1 cellular context compared by ENCODE assay signal in the genomic region with DNA sequence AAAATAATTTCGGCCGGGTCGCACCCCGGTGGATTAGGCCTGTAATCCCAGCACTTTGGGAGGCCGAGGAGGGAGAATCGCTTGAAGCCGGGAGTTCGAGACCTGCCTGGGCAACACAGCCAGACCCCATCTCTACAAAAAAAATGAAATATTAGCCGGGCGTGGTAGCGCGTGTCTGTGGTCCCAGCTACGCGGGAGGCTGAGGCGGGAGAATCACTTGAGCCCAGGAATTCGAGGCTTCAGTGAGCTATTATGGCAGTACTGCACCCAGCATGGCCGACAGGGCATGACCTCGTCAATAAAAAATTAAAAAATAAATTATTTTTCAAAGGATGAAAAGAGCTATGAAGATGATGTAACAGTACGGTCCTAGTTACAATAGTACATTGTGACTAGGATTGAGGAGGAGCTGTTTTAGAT.
TF ChIP-seq lines count a peak whose summit lies in the region.

No MANE protein-coding gene starts in this region.

TF ChIP-seq in K562, 482 proteins besides CTCF, POLR2A, EP300 and RAD21 (continues in another document):
- TF ChIP-seq KDM2B (CRISPR knock-in tag; IDR thresholded peaks at IDR 0.05) (no peak), CCNT2 (IDR thresholded peaks at IDR 0.05; ENCODE audit: borderline replicate concordance, extremely low read depth, insufficient read length, low read depth, low read length) (no peak), ZNF197 (CRISPR knock-in tag; IDR thresholded peaks at IDR 0.05; ENCODE audit: low read depth) (no peak), ILF3 (IDR thresholded peaks at IDR 0.05; ENCODE audit: borderline replicate concordance) (no peak), ZNF124 (CRISPR knock-in tag; IDR thresholded peaks at IDR 0.05) (no peak), ZBED1 (IDR thresholded peaks at IDR 0.05) (no peak), ETV1 (tag; conservative IDR thresholded peaks at IDR 0.05; ENCODE audit: low read depth) (no peak), CEBPG (CRISPR knock-in tag; IDR thresholded peaks at IDR 0.05) (no peak), CEBPG (tag; conservative IDR thresholded peaks at IDR 0.05 in 1 of 2, IDR thresholded peaks at IDR 0.05 in 1 of 2) (peak; percentile 37 to 48; a peak in 2 of 4 replicates), NEUROD1 (IDR thresholded peaks at IDR 0.05; ENCODE audit: borderline replicate concordance, low read depth, low read length, partially characterized antibody) (no peak), CBX2 (IDR thresholded peaks at IDR 0.05; ENCODE audit: insufficient read depth, low read length, poor library complexity, severe bottlenecking) (no peak), MTF1 (CRISPR knock-in tag; IDR thresholded peaks at IDR 0.05; ENCODE audit: borderline replicate concordance) (no peak), ZNF133 (CRISPR knock-in tag; IDR thresholded peaks at IDR 0.05) (no peak), TCFL5 (CRISPR knock-in tag; conservative IDR thresholded peaks at IDR 0.05) (no peak), MTA1 (IDR thresholded peaks at IDR 0.05; ENCODE audit: borderline replicate concordance) (no peak), PHB (CRISPR knock-in tag; IDR thresholded peaks at IDR 0.05) (no peak), NR1H2 (CRISPR knock-in tag; IDR thresholded peaks at IDR 0.05) (no peak), ASH1L (IDR thresholded peaks at IDR 0.05; ENCODE audit: borderline replicate concordance, low read depth, partially characterized antibody) (no peak), ZNF311 (CRISPR knock-in tag; IDR thresholded peaks at IDR 0.05) (no peak), IFI16 (CRISPR knock-in tag; IDR thresholded peaks at IDR 0.05) (no peak), CBFA2T2 (conservative IDR thresholded peaks at IDR 0.05) (no peak), POLR2AphosphoS2 (IDR thresholded peaks at IDR 0.05; ENCODE audit: low read length) (no peak), ARNT (IDR thresholded peaks at IDR 0.05) (no peak), NFIX (CRISPR knock-in tag; IDR thresholded peaks at IDR 0.05; ENCODE audit: low read depth) (no peak), SRSF3 (IDR thresholded peaks at IDR 0.05; ENCODE audit: insufficient read depth, low read length) (no peak), SRSF7 (optimal IDR thresholded peaks at IDR 0.05; ENCODE audit: low read depth, low read length) (no peak), YBX1 (IDR thresholded peaks at IDR 0.05) (no peak), MYC (IDR thresholded peaks at IDR 0.05; ENCODE audit: low read depth, low read length) (no peak), MYC (CRISPR knock-in tag; IDR thresholded peaks at IDR 0.05; ENCODE audit: borderline replicate concordance, low read depth) (no peak), JUND (IDR thresholded peaks at IDR 0.05; ENCODE audit: borderline replicate concordance, low read depth, low read length) (no peak), JUND (tag; IDR thresholded peaks at IDR 0.05; ENCODE audit: borderline replicate concordance, low read depth, low read length) (no peak), GTF2F1 (IDR thresholded peaks at IDR 0.05; ENCODE audit: low read depth, low read length) (no peak), ETV5 (CRISPR knock-in tag; IDR thresholded peaks at IDR 0.05; ENCODE audit: low read depth) (no peak), ZNF76 (CRISPR knock-in tag; IDR thresholded peaks at IDR 0.05; ENCODE audit: borderline replicate concordance) (no peak), EGR1 (conservative IDR thresholded peaks at IDR 0.05) (no peak), ZNF121 (CRISPR knock-in tag; conservative IDR thresholded peaks at IDR 0.05) (peak; percentile 84), ZNF347 (CRISPR knock-in tag; IDR thresholded peaks at IDR 0.05; ENCODE audit: low read depth) (no peak), CHD4 (IDR thresholded peaks at IDR 0.05; ENCODE audit: insufficient read depth, insufficient replicate concordance, low read depth, low read length, poor library complexity, severe bottlenecking) (no peak), NR2C2 (CRISPR knock-in tag; IDR thresholded peaks at IDR 0.05) (no peak), NR2C2 (tag; IDR thresholded peaks at IDR 0.05) (no peak; the same call in 1 of the 2 replicates), SIRT6 (IDR thresholded peaks at IDR 0.05; ENCODE audit: low read depth, low read length) (no peak), BCOR (IDR thresholded peaks at IDR 0.05) (peak; percentile 50; the same call in 1 of the 2 replicates), ZNF436 (CRISPR knock-in tag; IDR thresholded peaks at IDR 0.05) (no peak), CCAR2 (IDR thresholded peaks at IDR 0.05; ENCODE audit: low read depth, low read length) (no peak), JUNB (CRISPR knock-in tag; conservative IDR thresholded peaks at IDR 0.05) (no peak), ZNF140 (CRISPR knock-in tag; IDR thresholded peaks at IDR 0.05) (no peak), ZC3H4 (CRISPR knock-in tag; IDR thresholded peaks at IDR 0.05; ENCODE audit: borderline replicate concordance) (no peak), HMGN3 (IDR thresholded peaks at IDR 0.05; ENCODE audit: borderline replicate concordance, extremely low read depth, insufficient read length, low read depth, low read length) (no peak), ATF7 (IDR thresholded peaks at IDR 0.05) (no peak), SMARCC2 (IDR thresholded peaks at IDR 0.05; ENCODE audit: low read depth) (no peak), MCM7 (IDR thresholded peaks at IDR 0.05) (no peak)
- TF ChIP-seq, protein P1, sequence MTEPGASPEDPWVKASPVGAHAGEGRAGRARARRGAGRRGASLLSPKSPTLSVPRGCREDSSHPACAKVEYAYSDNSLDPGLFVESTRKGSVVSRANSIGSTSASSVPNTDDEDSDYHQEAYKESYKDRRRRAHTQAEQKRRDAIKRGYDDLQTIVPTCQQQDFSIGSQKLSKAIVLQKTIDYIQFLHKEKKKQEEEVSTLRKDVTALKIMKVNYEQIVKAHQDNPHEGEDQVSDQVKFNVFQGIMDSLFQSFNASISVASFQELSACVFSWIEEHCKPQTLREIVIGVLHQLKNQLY (CRISPR knock-in tag; conservative IDR thresholded peaks at IDR 0.05), result no peak
- TF ChIP-seq, protein P2, sequence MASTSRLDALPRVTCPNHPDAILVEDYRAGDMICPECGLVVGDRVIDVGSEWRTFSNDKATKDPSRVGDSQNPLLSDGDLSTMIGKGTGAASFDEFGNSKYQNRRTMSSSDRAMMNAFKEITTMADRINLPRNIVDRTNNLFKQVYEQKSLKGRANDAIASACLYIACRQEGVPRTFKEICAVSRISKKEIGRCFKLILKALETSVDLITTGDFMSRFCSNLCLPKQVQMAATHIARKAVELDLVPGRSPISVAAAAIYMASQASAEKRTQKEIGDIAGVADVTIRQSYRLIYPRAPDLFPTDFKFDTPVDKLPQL (IDR thresholded peaks at IDR 0.05; ENCODE audit: extremely low read depth, insufficient read length), result no peak
- TF ChIP-seq, protein P3, sequence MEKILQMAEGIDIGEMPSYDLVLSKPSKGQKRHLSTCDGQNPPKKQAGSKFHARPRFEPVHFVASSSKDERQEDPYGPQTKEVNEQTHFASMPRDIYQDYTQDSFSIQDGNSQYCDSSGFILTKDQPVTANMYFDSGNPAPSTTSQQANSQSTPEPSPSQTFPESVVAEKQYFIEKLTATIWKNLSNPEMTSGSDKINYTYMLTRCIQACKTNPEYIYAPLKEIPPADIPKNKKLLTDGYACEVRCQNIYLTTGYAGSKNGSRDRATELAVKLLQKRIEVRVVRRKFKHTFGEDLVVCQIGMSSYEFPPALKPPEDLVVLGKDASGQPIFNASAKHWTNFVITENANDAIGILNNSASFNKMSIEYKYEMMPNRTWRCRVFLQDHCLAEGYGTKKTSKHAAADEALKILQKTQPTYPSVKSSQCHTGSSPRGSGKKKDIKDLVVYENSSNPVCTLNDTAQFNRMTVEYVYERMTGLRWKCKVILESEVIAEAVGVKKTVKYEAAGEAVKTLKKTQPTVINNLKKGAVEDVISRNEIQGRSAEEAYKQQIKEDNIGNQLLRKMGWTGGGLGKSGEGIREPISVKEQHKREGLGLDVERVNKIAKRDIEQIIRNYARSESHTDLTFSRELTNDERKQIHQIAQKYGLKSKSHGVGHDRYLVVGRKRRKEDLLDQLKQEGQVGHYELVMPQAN (IDR thresholded peaks at IDR 0.05; ENCODE audit: borderline replicate concordance), result no peak
- TF ChIP-seq, protein P4, sequence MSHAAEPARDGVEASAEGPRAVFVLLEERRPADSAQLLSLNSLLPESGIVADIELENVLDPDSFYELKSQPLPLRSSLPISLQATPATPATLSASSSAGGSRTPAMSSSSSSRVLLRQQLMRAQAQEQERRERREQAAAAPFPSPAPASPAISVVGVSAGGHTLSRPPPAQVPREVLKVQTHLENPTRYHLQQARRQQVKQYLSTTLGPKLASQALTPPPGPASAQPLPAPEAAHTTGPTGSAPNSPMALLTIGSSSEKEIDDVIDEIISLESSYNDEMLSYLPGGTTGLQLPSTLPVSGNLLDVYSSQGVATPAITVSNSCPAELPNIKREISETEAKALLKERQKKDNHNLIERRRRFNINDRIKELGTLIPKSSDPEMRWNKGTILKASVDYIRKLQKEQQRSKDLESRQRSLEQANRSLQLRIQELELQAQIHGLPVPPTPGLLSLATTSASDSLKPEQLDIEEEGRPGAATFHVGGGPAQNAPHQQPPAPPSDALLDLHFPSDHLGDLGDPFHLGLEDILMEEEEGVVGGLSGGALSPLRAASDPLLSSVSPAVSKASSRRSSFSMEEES (CRISPR knock-in tag; IDR thresholded peaks at IDR 0.05), result no peak
- TF ChIP-seq, protein P5, sequence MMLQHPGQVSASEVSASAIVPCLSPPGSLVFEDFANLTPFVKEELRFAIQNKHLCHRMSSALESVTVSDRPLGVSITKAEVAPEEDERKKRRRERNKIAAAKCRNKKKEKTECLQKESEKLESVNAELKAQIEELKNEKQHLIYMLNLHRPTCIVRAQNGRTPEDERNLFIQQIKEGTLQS (IDR thresholded peaks at IDR 0.05), result peak; percentile 56
- TF ChIP-seq, protein P5 (CRISPR knock-in tag; conservative IDR thresholded peaks at IDR 0.05), result no peak
- TF ChIP-seq, protein P6, sequence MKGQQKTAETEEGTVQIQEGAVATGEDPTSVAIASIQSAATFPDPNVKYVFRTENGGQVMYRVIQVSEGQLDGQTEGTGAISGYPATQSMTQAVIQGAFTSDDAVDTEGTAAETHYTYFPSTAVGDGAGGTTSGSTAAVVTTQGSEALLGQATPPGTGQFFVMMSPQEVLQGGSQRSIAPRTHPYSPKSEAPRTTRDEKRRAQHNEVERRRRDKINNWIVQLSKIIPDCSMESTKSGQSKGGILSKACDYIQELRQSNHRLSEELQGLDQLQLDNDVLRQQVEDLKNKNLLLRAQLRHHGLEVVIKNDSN (CRISPR knock-in tag; IDR thresholded peaks at IDR 0.05), result no peak
- TF ChIP-seq, protein P7, sequence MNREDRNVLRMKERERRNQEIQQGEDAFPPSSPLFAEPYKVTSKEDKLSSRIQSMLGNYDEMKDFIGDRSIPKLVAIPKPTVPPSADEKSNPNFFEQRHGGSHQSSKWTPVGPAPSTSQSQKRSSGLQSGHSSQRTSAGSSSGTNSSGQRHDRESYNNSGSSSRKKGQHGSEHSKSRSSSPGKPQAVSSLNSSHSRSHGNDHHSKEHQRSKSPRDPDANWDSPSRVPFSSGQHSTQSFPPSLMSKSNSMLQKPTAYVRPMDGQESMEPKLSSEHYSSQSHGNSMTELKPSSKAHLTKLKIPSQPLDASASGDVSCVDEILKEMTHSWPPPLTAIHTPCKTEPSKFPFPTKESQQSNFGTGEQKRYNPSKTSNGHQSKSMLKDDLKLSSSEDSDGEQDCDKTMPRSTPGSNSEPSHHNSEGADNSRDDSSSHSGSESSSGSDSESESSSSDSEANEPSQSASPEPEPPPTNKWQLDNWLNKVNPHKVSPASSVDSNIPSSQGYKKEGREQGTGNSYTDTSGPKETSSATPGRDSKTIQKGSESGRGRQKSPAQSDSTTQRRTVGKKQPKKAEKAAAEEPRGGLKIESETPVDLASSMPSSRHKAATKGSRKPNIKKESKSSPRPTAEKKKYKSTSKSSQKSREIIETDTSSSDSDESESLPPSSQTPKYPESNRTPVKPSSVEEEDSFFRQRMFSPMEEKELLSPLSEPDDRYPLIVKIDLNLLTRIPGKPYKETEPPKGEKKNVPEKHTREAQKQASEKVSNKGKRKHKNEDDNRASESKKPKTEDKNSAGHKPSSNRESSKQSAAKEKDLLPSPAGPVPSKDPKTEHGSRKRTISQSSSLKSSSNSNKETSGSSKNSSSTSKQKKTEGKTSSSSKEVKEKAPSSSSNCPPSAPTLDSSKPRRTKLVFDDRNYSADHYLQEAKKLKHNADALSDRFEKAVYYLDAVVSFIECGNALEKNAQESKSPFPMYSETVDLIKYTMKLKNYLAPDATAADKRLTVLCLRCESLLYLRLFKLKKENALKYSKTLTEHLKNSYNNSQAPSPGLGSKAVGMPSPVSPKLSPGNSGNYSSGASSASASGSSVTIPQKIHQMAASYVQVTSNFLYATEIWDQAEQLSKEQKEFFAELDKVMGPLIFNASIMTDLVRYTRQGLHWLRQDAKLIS (CRISPR knock-in tag; IDR thresholded peaks at IDR 0.05), result no peak
- TF ChIP-seq, protein P8, sequence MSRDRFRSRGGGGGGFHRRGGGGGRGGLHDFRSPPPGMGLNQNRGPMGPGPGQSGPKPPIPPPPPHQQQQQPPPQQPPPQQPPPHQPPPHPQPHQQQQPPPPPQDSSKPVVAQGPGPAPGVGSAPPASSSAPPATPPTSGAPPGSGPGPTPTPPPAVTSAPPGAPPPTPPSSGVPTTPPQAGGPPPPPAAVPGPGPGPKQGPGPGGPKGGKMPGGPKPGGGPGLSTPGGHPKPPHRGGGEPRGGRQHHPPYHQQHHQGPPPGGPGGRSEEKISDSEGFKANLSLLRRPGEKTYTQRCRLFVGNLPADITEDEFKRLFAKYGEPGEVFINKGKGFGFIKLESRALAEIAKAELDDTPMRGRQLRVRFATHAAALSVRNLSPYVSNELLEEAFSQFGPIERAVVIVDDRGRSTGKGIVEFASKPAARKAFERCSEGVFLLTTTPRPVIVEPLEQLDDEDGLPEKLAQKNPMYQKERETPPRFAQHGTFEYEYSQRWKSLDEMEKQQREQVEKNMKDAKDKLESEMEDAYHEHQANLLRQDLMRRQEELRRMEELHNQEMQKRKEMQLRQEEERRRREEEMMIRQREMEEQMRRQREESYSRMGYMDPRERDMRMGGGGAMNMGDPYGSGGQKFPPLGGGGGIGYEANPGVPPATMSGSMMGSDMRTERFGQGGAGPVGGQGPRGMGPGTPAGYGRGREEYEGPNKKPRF (IDR thresholded peaks at IDR 0.05; ENCODE audit: low read depth, low read length), result no peak
- TF ChIP-seq, protein P9, sequence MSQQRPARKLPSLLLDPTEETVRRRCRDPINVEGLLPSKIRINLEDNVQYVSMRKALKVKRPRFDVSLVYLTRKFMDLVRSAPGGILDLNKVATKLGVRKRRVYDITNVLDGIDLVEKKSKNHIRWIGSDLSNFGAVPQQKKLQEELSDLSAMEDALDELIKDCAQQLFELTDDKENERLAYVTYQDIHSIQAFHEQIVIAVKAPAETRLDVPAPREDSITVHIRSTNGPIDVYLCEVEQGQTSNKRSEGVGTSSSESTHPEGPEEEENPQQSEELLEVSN (IDR thresholded peaks at IDR 0.05; ENCODE audit: borderline replicate concordance in 1 of 2, extremely low read depth in 1 of 2, insufficient read depth in 1 of 2, insufficient read length in 1 of 2, low read depth in 1 of 2, low read length in 1 of 2, poor library complexity in 1 of 2, severe bottlenecking in 1 of 2), result peak in 1 of 2 experiments; percentile 78
